Comparison of ENCODE assay signal across 25 cellular contexts in genomic region chr7:143493755-143494154, GRCh38. TPM values are rescaled to one million over a fixed set of nuclear protein-coding genes. Genes with fewer than 3 reads are reported as not detected.
DNase-seq lines count a peak whose midpoint lies in the region; ATAC-seq lines count a peak whose summit lies in the region.
"Had no signal": no experiment of that assay in that cellular context is flagged by ENCODE, and none has a peak within 500 bp of the region (broad histone marks: within the 10 kb centered on the region; RNA-seq: fewer than 3 reads in every experiment).

No MANE protein-coding gene starts in this region.

- no peaks in the 10 kb centered on the region for H3K36me3 Mint-ChIP-seq in activated T-cell treated with anti-CD3 and anti-CD28 coated beads, Interleukin-2, amount 50 U/mL, for 24 hours (ENCODE audit: low read depth)
- peaks cover 10% of the 10 kb centered on the region for H3K36me3 Mint-ChIP-seq in activated T-cell treated with anti-CD3 and anti-CD28 coated beads, Interleukin-2, amount 50 U/mL, for 4 hours (ENCODE audit: insufficient read depth)
- peaks cover 6% of the 10 kb centered on the region for H3K36me3 Mint-ChIP-seq in central memory CD8-positive, alpha-beta T cell (ENCODE audit: insufficient read depth)

- DNase-seq in activated T-cell treated with anti-CD3 and anti-CD28 coated beads, Interleukin-2, amount 50 U/mL, for 24 hours: no peak
- no peak for DNase-seq in activated T-cell treated with anti-CD3 and anti-CD28 coated beads, Interleukin-2, amount 50 U/mL, for 4 hours
- DNase-seq in central memory CD8-positive, alpha-beta T cell (ENCODE audit: low spot score in 2 of 2): no peak
- DNase-seq in NCI-H187 treated with DMSO at 0.1 percent for 48 hours (lab: John Stamatoyannopoulos, UW) (no peak), AML-193 (lab: John Stamatoyannopoulos, UW) (no peak)
- no peak for DNase-seq in activated CD8-positive, alpha-beta memory T cell treated with anti-CD3 and anti-CD28 coated beads, Interleukin-2, amount 50 U/mL, for 4 hours
- DNase-seq: activated effector memory CD4-positive, alpha-beta T cell treated with Interleukin-2 at 50 U/mL for 16 hours; caudate nucleus; CD4-positive, alpha-beta T cell; DMS53; effector CD4-positive, alpha-beta T cell; Kasumi-1; NCI-H1092; NCI-H2081 treated with DMSO at 0.1 percent for 48 hours; NCI-H524; psoas muscle; stimulated activated CD4-positive, alpha-beta T cell treated with anti-CD3 and anti-CD28 coated beads, Interleukin-4, amount 100 ng/mL, for 24 hours had no signal

- H3K9me3 Mint-ChIP-seq in activated T-cell treated with anti-CD3 and anti-CD28 coated beads, Interleukin-2, amount 50 U/mL, for 24 hours: no peaks in the 10 kb centered on the region
- no peaks in the 10 kb centered on the region for H3K9me3 Mint-ChIP-seq in activated T-cell treated with anti-CD3 and anti-CD28 coated beads, Interleukin-2, amount 50 U/mL, for 4 hours
- H3K9me3 Mint-ChIP-seq in central memory CD8-positive, alpha-beta T cell: no peaks in the 10 kb centered on the region
- H3K9me3 Mint-ChIP-seq: CD4-positive, alpha-beta T cell; nephron had no signal

- H3K27ac Mint-ChIP-seq in activated T-cell treated with anti-CD3 and anti-CD28 coated beads, Interleukin-2, amount 50 U/mL, for 24 hours: peak overlapping the region; percentile 8
- H3K27ac Mint-ChIP-seq in central memory CD8-positive, alpha-beta T cell (ENCODE audit: low read depth): peak overlapping the region; percentile 72
- H3K27ac Mint-ChIP-seq: CD4-positive, alpha-beta T cell; mesothelial cell of epicardium; nephron had no signal

- no peaks in the 10 kb centered on the region for H3K27me3 Mint-ChIP-seq in activated T-cell treated with anti-CD3 and anti-CD28 coated beads, Interleukin-2, amount 50 U/mL, for 24 hours
- no peaks in the 10 kb centered on the region for H3K27me3 Mint-ChIP-seq in activated T-cell treated with anti-CD3 and anti-CD28 coated beads, Interleukin-2, amount 50 U/mL, for 4 hours (ENCODE audit: low read depth)
- H3K27me3 Mint-ChIP-seq in central memory CD8-positive, alpha-beta T cell: no peaks in the 10 kb centered on the region
- H3K27me3 Mint-ChIP-seq: CD4-positive, alpha-beta T cell had no signal

- H3K4me1 Mint-ChIP-seq in activated T-cell treated with anti-CD3 and anti-CD28 coated beads, Interleukin-2, amount 50 U/mL, for 24 hours (ENCODE audit: low read depth): peaks cover 18% of the 10 kb centered on the region
- peaks cover 19% of the 10 kb centered on the region for H3K4me1 Mint-ChIP-seq in activated T-cell treated with anti-CD3 and anti-CD28 coated beads, Interleukin-2, amount 50 U/mL, for 4 hours (ENCODE audit: low read depth)
- peaks cover 7% of the 10 kb centered on the region for H3K4me1 Mint-ChIP-seq in central memory CD8-positive, alpha-beta T cell
- H3K4me1 Mint-ChIP-seq: nephron had no signal

- H3K4me3 Mint-ChIP-seq in activated T-cell treated with anti-CD3 and anti-CD28 coated beads, Interleukin-2, amount 50 U/mL, for 24 hours: no peak overlapping the region
- H3K4me3 Mint-ChIP-seq in activated T-cell treated with anti-CD3 and anti-CD28 coated beads, Interleukin-2, amount 50 U/mL, for 4 hours: no peak overlapping the region
- H3K4me3 Mint-ChIP-seq in central memory CD8-positive, alpha-beta T cell: no peak overlapping the region
- H3K4me3 Mint-ChIP-seq: CD4-positive, alpha-beta T cell; mesothelial cell of epicardium; nephron had no signal

- no peak for ATAC-seq in activated T-cell treated with anti-CD3 and anti-CD28 coated beads, Interleukin-2, amount 50 U/mL, for 4 hours
- ATAC-seq in HG02973 (IDR thresholded peaks at IDR 0.05; ENCODE audit: unreplicated experiment) (peak; percentile 61), HG03469 (IDR thresholded peaks at IDR 0.05; ENCODE audit: unreplicated experiment) (no peak)
- peak; percentile 6 for ATAC-seq in central memory CD8-positive, alpha-beta T cell (replicated peaks; ENCODE audit: extremely low read depth, poor library complexity, severe bottlenecking)
- ATAC-seq: psoas muscle had no signal

RNA-seq across cellular contexts. Expression of gene TAS2R41, which starts 16.1 kb away (rescaled TPM):
- total RNA-seq in activated T-cell treated with anti-CD3 and anti-CD28 coated beads, Interleukin-2, amount 50 U/mL, for 4 hours: not detected
- total RNA-seq: activated CD8-positive, alpha-beta memory T cell treated with anti-CD3 and anti-CD28 coated beads for 36 hours; HT1080; mesothelial cell of epicardium; psoas muscle; T-helper 1 cell treated with Interleukin-12 subunit alpha and Interleukin-12 subunit beta and Interleukin-4 antibody, amounts not matched to agents 30 ng/mL and 1 ng/mL, for 36 hours; vagina had no signal

RNA-seq across cellular contexts. Expression of gene TAS2R60, which starts 50.5 kb away (rescaled TPM):
- total RNA-seq in activated T-cell treated with anti-CD3 and anti-CD28 coated beads, Interleukin-2, amount 50 U/mL, for 4 hours: not detected
- total RNA-seq: activated CD8-positive, alpha-beta memory T cell treated with anti-CD3 and anti-CD28 coated beads for 36 hours; HT1080; mesothelial cell of epicardium; psoas muscle; T-helper 1 cell treated with Interleukin-12 subunit alpha and Interleukin-12 subunit beta and Interleukin-4 antibody, amounts not matched to agents 30 ng/mL and 1 ng/mL, for 36 hours; vagina had no signal

Comparison
In these comparisons a context has a peak if more than half of its experiments do, and no peak if none do; other contexts are left out.
1. ATAC-seq: peak in HG02973 (single experiment) and central memory CD8-positive, alpha-beta T cell (single experiment); none in activated T-cell treated with anti-CD3 and anti-CD28 coated beads, Interleukin-2, amount 50 U/mL, for 4 hours (0 of 2) and HG03469 (single experiment).